ENCODE assay signal across 19 cellular contexts in genomic region chr3:47606171-47606570, GRCh38. TPM values are rescaled to one million over a fixed set of nuclear protein-coding genes. Genes with fewer than 3 reads are reported as not detected.
DNase-seq lines count a peak whose midpoint lies in the region; ATAC-seq, FAIRE-seq and TF ChIP-seq lines count a peak whose summit lies in the region.
"Had no signal": no experiment of that assay in that cellular context is flagged by ENCODE, and none has a peak within 500 bp of the region (broad histone marks: within the 10 kb centered on the region; RNA-seq: fewer than 3 reads in every experiment).

No MANE protein-coding gene starts in this region.

- H3K9me3 ChIP-seq in HepG2 (ENCODE audit: low read length), result no peaks in the 10 kb centered on the region
- no peaks in the 10 kb centered on the region for H3K9me3 ChIP-seq in right lobe of liver
- no peaks in the 10 kb centered on the region for H3K9me3 ChIP-seq in trophoblast cell (ENCODE audit: insufficient read depth, low read depth, low read length)

- no peak overlapping the region for H3K14ac ChIP-seq in trophoblast cell (ENCODE audit: low read length)

- H3K36me3 ChIP-seq in HepG2 (replicated peaks in 1 of 2; ENCODE audit: control insufficient read depth in 1 of 2, insufficient read depth in 2 of 2, low read length in 2 of 2), result peaks cover 26 to 77% of the 10 kb centered on the region in 2 experiments
- peaks cover 0 to 40% (median 7%) of the 10 kb centered on the region in 4 donors for H3K36me3 ChIP-seq in right lobe of liver
- peaks cover 30 to 36% of the 10 kb centered on the region in 2 experiments for H3K36me3 ChIP-seq in trophoblast cell (ENCODE audit: control insufficient read depth in 1 of 2, insufficient read depth in 2 of 2, low read length in 2 of 2)

- no peak overlapping the region for H4K12ac ChIP-seq in trophoblast cell (ENCODE audit: low read depth, low read length)

- no peak overlapping the region for H3K4ac ChIP-seq in trophoblast cell (ENCODE audit: low read depth, low read length)

- POLR2A ChIA-PET in HepG2 (lab: Yijun Ruan, JAX), result interaction anchor here (0.6 kb wide), 1 partner anchor 226 kb away, joined by 3 read pairs; no protein-coding TSS in a partner anchor

- peak overlapping the region; percentile 61 for H3K23ac ChIP-seq in trophoblast cell (ENCODE audit: low read length)

- H3K79me2 ChIP-seq in HepG2 (ENCODE audit: insufficient read depth, low read length) (no peaks in the 10 kb centered on the region), trophoblast cell (ENCODE audit: control insufficient read depth, insufficient read depth, low read length, poor library complexity) (no peaks in the 10 kb centered on the region)

- TF ChIP-seq EP300 in HepG2 (IDR thresholded peaks at IDR 0.05; ENCODE audit: low read depth in 2 of 2, low read length in 2 of 2) (no peak), HepG2 (CRISPR knock-in tag; IDR thresholded peaks at IDR 0.05; ENCODE audit: borderline replicate concordance) (no peak)

- no peak overlapping the region for H4K8ac ChIP-seq in trophoblast cell (ENCODE audit: low read depth, low read length)

- no peak overlapping the region for H2BK5ac ChIP-seq in trophoblast cell (ENCODE audit: low read depth, low read length, poor library complexity)

- no peak for ATAC-seq in HepG2
- no peak for ATAC-seq in right lobe of liver
- no peak for ATAC-seq in HG02759 (IDR thresholded peaks at IDR 0.05; ENCODE audit: unreplicated experiment)
- ATAC-seq: HCT116 had no signal

- no peak overlapping the region for H2BK12ac ChIP-seq in trophoblast cell (ENCODE audit: low read length)

- no peak overlapping the region for H3K4me2 ChIP-seq in HepG2 (ENCODE audit: low read depth, low read length)
- no peak overlapping the region for H3K4me2 ChIP-seq in trophoblast cell (ENCODE audit: low read length)

- H3K27ac ChIP-seq in HepG2 (ENCODE audit: extremely low read length, insufficient read depth, low read length), result no peak overlapping the region
- H3K27ac ChIP-seq in right lobe of liver, result no peak overlapping the region
- H3K27ac ChIP-seq in trophoblast cell (ENCODE audit: low read depth, low read length), result no peak overlapping the region

- no peak overlapping the region for H4K91ac ChIP-seq in trophoblast cell (ENCODE audit: low read depth, low read length)

- H2AFZ ChIP-seq in HepG2 (ENCODE audit: low read length), result no peak overlapping the region
- no peak overlapping the region for H2AFZ ChIP-seq in trophoblast cell (ENCODE audit: insufficient read depth, low read length, poor library complexity)

- no peak overlapping the region for H2BK120ac ChIP-seq in trophoblast cell (ENCODE audit: insufficient read depth, low read length, poor library complexity)

- H3K9ac ChIP-seq in HepG2 (ENCODE audit: insufficient read depth, low read depth, low read length) (no peak overlapping the region), trophoblast cell (ENCODE audit: low read length) (peak overlapping the region; percentile 38)

- TF ChIP-seq POLR2A in HepG2 (IDR thresholded peaks at IDR 0.05; ENCODE audit: insufficient read depth in 1 of 2, low read depth in 2 of 2, low read length in 2 of 2), result no peak
- TF ChIP-seq POLR2A in right lobe of liver (IDR thresholded peaks at IDR 0.05), result no peak

- intact Hi-C loops in HepG2 (cut with micrococcal nuclease; ENCODE audit: unreplicated experiment) (no loop called here), right lobe of liver (cut with DNase I) (no loop called here)

- FAIRE-seq in HepG2 (lab: Jason Lieb, UNC), result no peak
- FAIRE-seq: A204.1, GM19239, HTR-8/SVneo had no signal

- H3K27me3 ChIP-seq in HepG2 (ENCODE audit: control insufficient read depth in 1 of 2, insufficient read depth in 2 of 2, low read length in 2 of 2) (no peaks in the 10 kb centered on the region), right lobe of liver (no peaks in the 10 kb centered on the region), trophoblast cell (ENCODE audit: insufficient read depth, low read length) (no peaks in the 10 kb centered on the region)

- WGBS in HepG2 (ENCODE audit: low lambda C conversion rate), result 98% methylated on average over 4 of the region's 5 CpGs
- WGBS in right lobe of liver (ENCODE audit: insufficient coverage, low coverage, low lambda C conversion rate, missing lambda C conversion rate), result 90% methylated on average over 5 of the region's 5 CpGs
- no CpG with 5 or more reads among the region's 5 CpGs for WGBS in trophoblast cell (ENCODE audit: extremely low coverage, insufficient coverage, insufficient read length)

- BruUV-seq in HepG2 (replicated peaks; lab: Mats Ljungman, UMichigan), result no TSS peak

- no peak overlapping the region for H3K18ac ChIP-seq in trophoblast cell (ENCODE audit: low read length)

- TF ChIP-seq CTCF in HepG2 (CRISPR knock-in tag; IDR thresholded peaks at IDR 0.05), result no peak
- no peak for TF ChIP-seq CTCF in right lobe of liver (IDR thresholded peaks at IDR 0.05)

- in situ Hi-C loops in HepG2 (cut with HindIII; ENCODE audit: extremely low pct_ligation_motif_present, low pct_unique_long_range_greater_than_20kb), result no loop called here

- H3K4me1 ChIP-seq in HepG2 (ENCODE audit: insufficient read depth, low read length) (no peaks in the 10 kb centered on the region), right lobe of liver (no peaks in the 10 kb centered on the region), trophoblast cell (ENCODE audit: control insufficient read depth in 1 of 2, insufficient read depth in 2 of 2, low read length in 2 of 2) (no peaks in the 10 kb centered on the region)

- CTCF ChIA-PET in HepG2 (lab: Yijun Ruan, JAX; ENCODE audit: low intra/inter-chr PET ratio, low total read pairs), result no interaction called here

- H3K79me1 ChIP-seq in trophoblast cell (ENCODE audit: low read length), result no peaks in the 10 kb centered on the region

- no peak overlapping the region for H3K4me3 ChIP-seq in HepG2 (replicated peaks in 1 of 3; ENCODE audit: insufficient read depth in 1 of 3, low read depth in 2 of 3, low read length in 3 of 3)
- H3K4me3 ChIP-seq in right lobe of liver, result no peak overlapping the region
- no peak overlapping the region for H3K4me3 ChIP-seq in trophoblast cell (ENCODE audit: low read depth, low read length)

- TF ChIP-seq RAD21 in HepG2 (CRISPR knock-in tag; IDR thresholded peaks at IDR 0.05), result no peak

- DNase-seq in HepG2 (ENCODE audit: low spot score) (no peak), right lobe of liver (no peak), cerebellum (ENCODE audit: low spot score) (peak; percentile 77), trophoblast cell (no peak), DMS79 (lab: John Stamatoyannopoulos, UW) (no peak), NCI-H146 (lab: John Stamatoyannopoulos, UW) (no peak)
- DNase-seq: GF-D8, GOT3, NCI-H1105 treated with DMSO at 0.1 percent for 48 hours, NCI-H1694, NCI-H446, NCI-H526, OCI-M1 had no signal

- H2AK5ac ChIP-seq in trophoblast cell (ENCODE audit: low read length), result no peak overlapping the region

- no peaks in the 10 kb centered on the region for H4K20me1 ChIP-seq in HepG2 (ENCODE audit: insufficient read depth, low read length)

TF ChIP-seq in HepG2, 621 proteins besides CTCF, POLR2A, EP300 and RAD21:
- TF ChIP-seq MNT (IDR thresholded peaks at IDR 0.05) (no peak), RBM22 (optimal IDR thresholded peaks at IDR 0.05; ENCODE audit: low read length) (peak; percentile 78)

RNA-seq across cellular contexts. Expression of gene CSPG5, which starts 27.5 kb away (rescaled TPM):
- total RNA-seq in HepG2 (2016; rRNA removed; fragmentation: Illumina TruSeq; extraction: Trizol) (0.07 TPM in 1 of 2 replicates, not detected in the other), right lobe of liver (under 1 TPM in 5 of 6 experiments, not detected in 1; 0.18 to 0.39 (median 0.25) TPM), cerebellum (47.6 TPM)
- total RNA-seq in HepG2 (2016; cell fraction: cytosol; rRNA removed; fragmentation: Illumina TruSeq; extraction: Trizol; ENCODE audit: low read depth), result not detected in 2 replicates
- total RNA-seq in HepG2 (2016; cell fraction: insoluble cytoplasmic fraction; rRNA removed; fragmentation: Illumina TruSeq; extraction: Trizol), result 0.11 TPM in 1 of 2 replicates, not detected in the other
- total RNA-seq in HepG2 (2016; cell fraction: membrane; rRNA removed; fragmentation: Illumina TruSeq; extraction: Trizol), result not detected in 2 replicates
- 0.25 and 0.37 TPM in 2 replicates for total RNA-seq in HepG2 (2016; cell fraction: nucleus; rRNA removed; fragmentation: Illumina TruSeq; extraction: Trizol)
- 0.10 and 0.15 TPM in 2 replicates for polyA plus RNA-seq in HepG2 (2011; rRNA removed)
- 0.05 and 0.06 TPM in 2 replicates for polyA plus RNA-seq in HepG2 (2011; cell fraction: cytosol; rRNA removed)
- polyA plus RNA-seq in HepG2 (2011; cell fraction: nucleus; rRNA removed), result 0.11 and 0.23 TPM in 2 replicates
- 0.08 and 0.20 TPM in 2 replicates for polyA plus RNA-seq in HepG2 (2012)
- not detected in 2 replicates for polyA plus RNA-seq in HepG2 (2016; cell fraction: cytosol; fragmentation: Illumina TruSeq; extraction: Trizol; ENCODE audit: low read depth)
- polyA plus RNA-seq in HepG2 (2016; cell fraction: insoluble cytoplasmic fraction; fragmentation: Illumina TruSeq; extraction: Trizol; ENCODE audit: low read depth), result not detected in 2 replicates
- polyA plus RNA-seq in HepG2 (2016; cell fraction: membrane; fragmentation: Illumina TruSeq; extraction: Trizol; ENCODE audit: low read depth), result 0.11 TPM in 1 of 2 replicates, not detected in the other
- polyA plus RNA-seq in HepG2 (2016; cell fraction: nucleus; fragmentation: Illumina TruSeq; extraction: Trizol; ENCODE audit: insufficient read depth, low read depth), result not detected in 2 replicates
- polyA minus RNA-seq in HepG2 (2011; rRNA and poly(A)+ RNA removed; ENCODE audit: low replicate concordance), result 0.08 and 0.75 TPM in 2 replicates
- not detected in 2 replicates for polyA minus RNA-seq in HepG2 (2011; cell fraction: cytosol; rRNA and poly(A)+ RNA removed)
- polyA minus RNA-seq in HepG2 (2011; cell fraction: nucleus; rRNA and poly(A)+ RNA removed), result 0.90 and 1.2 TPM in 2 replicates
- 0.57 and 0.76 TPM in 2 replicates for polyA plus RNA-seq in trophoblast cell (2013)
- polyA plus RNA-seq: CD14-positive monocyte had no signal

Comparison
In these comparisons a context has a peak if more than half of its experiments do, and no peak if none do; other contexts are left out.
1. RNA of gene CSPG5, which starts 27.5 kb away (total RNA-seq): 47.6 TPM in cerebellum (single experiment); 0.18 to 0.39 TPM in right lobe of liver and 0.07 to 0.37 TPM in HepG2; every median in the first group is over 10 times any median in the second.